ENCODE assay signal across 28 cellular contexts in the genomic region with DNA sequence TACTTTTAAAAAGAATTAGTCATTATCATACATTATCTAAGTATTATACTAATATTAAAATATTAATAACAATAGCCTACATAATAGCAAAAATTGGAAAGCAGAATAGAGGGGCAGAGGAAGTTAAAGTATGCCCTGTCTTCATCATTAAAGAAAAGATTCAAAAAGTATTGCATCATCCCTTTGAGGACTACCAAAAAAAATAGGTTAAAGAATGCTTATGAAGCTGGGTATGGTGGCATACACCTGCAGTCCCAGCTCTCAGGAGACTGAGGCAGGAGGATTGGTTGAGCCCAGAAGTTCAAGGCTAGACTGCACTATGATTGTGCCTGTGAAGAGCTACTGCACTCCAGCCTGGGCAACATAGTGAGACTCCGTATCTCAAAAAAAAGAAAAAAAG.
DNase-seq lines count a peak whose midpoint lies in the region; ATAC-seq, FAIRE-seq and TF ChIP-seq lines count a peak whose summit lies in the region.
"Had no signal": no experiment of that assay in that cellular context is flagged by ENCODE, and none has a peak within 500 bp of the region (broad histone marks: within the 10 kb centered on the region; RNA-seq: fewer than 3 reads in every experiment).

No MANE protein-coding gene starts in this region.

- H3K36me3 ChIP-seq in HepG2 (replicated peaks in 1 of 2; ENCODE audit: control insufficient read depth in 1 of 2, insufficient read depth in 2 of 2, low read length in 2 of 2) (peaks cover 5 to 6% of the 10 kb centered on the region in 2 experiments; a peak in 1 of 5 replicates), right lobe of liver (no peaks in the 10 kb centered on the region), K562 (ENCODE audit: control insufficient read depth, insufficient read depth, low read length) (no peaks in the 10 kb centered on the region)
- H3K36me3 ChIP-seq: BLaER1 treated with 17β-estradiol and CSF1 and Interleukin-3, amounts not matched to agents 10 nM and 100 nM had no signal

- no peak for TF ChIP-seq CTCF in HepG2 (CRISPR knock-in tag; IDR thresholded peaks at IDR 0.05)
- no peak for TF ChIP-seq CTCF in right lobe of liver (IDR thresholded peaks at IDR 0.05)
- TF ChIP-seq CTCF in K562 (IDR thresholded peaks at IDR 0.05 in 2 of 3, conservative IDR thresholded peaks at IDR 0.05 in 1 of 3; ENCODE audit: insufficient read depth in 2 of 3, low read depth in 1 of 3, low read length in 3 of 3), result no peak
- no peak for TF ChIP-seq CTCF in progenitor cell of endocrine pancreas (IDR thresholded peaks at IDR 0.05; ENCODE audit: unreplicated experiment)

- no peak for ATAC-seq in HepG2
- ATAC-seq in right lobe of liver, result no peak
- ATAC-seq in K562, result no peak
- ATAC-seq in stimulated activated naive B cell treated with anti-CD40 and anti-IgM and Interleukin-4, amounts not matched to agents 10 μg/mL and 1 μg/mL and 100 μg/mL, for 72 hours (replicated peaks), result no peak
- ATAC-seq: A549; CD8-positive, alpha-beta T cell; GM12878 had no signal

- H3K4me3 ChIP-seq in HepG2 (replicated peaks in 1 of 3; ENCODE audit: insufficient read depth in 1 of 3, low read depth in 2 of 3, low read length in 3 of 3) (no peak overlapping the region), right lobe of liver (no peak overlapping the region), K562 (no peak overlapping the region)
- H3K4me3 ChIP-seq: A549; BLaER1 treated with 17β-estradiol and CSF1 and Interleukin-3, amounts not matched to agents 10 nM and 100 nM; GM12878 had no signal

- H3K4me1 ChIP-seq in HepG2 (ENCODE audit: insufficient read depth, low read length) (no peaks in the 10 kb centered on the region), right lobe of liver (no peaks in the 10 kb centered on the region), K562 (replicated peaks in 1 of 2; ENCODE audit: control insufficient read depth in 2 of 2, insufficient read depth in 2 of 2, low read length in 2 of 2) (no peaks in the 10 kb centered on the region)
- H3K4me1 ChIP-seq: A549; BLaER1 treated with 17β-estradiol and CSF1 and Interleukin-3, amounts not matched to agents 10 nM and 100 nM had no signal

- H3K27ac ChIP-seq in HepG2 (ENCODE audit: extremely low read length, insufficient read depth, low read length) (no peak overlapping the region), right lobe of liver (no peak overlapping the region), K562 (ENCODE audit: extremely low read depth, low read depth, low read length) (no peak overlapping the region)
- H3K27ac ChIP-seq: 22Rv1; A549; BLaER1 treated with 17β-estradiol and CSF1 and Interleukin-3, amounts not matched to agents 10 nM and 100 nM; C4-2B had no signal

- in situ Hi-C loops in HepG2 (cut with HindIII; ENCODE audit: extremely low pct_ligation_motif_present, low pct_unique_long_range_greater_than_20kb), result no loop called here
- in situ Hi-C loops in K562 (cut with MboI), result no loop called here

- no TSS peak for BruUV-seq in HepG2 (replicated peaks; lab: Mats Ljungman, UMichigan)
- no TSS peak for BruUV-seq in K562 (replicated peaks; lab: Mats Ljungman, UMichigan)

- H3K9me3 Mint-ChIP-seq in progenitor cell of endocrine pancreas (ENCODE audit: low read depth), result peaks cover 5% of the 10 kb centered on the region
- no peaks in the 10 kb centered on the region for H3K9me3 Mint-ChIP-seq in stimulated activated naive B cell treated with anti-CD40 and anti-IgM and Interleukin-4, amounts not matched to agents 10 μg/mL and 1 μg/mL and 100 μg/mL, for 72 hours
- H3K9me3 Mint-ChIP-seq: CD4-positive, alpha-beta T cell; CD8-positive, alpha-beta T cell had no signal

- 95% methylated on average over 1 of the region's 1 CpG for WGBS in HepG2 (ENCODE audit: low lambda C conversion rate)
- WGBS in right lobe of liver (ENCODE audit: insufficient coverage, low coverage, low lambda C conversion rate, missing lambda C conversion rate), result no CpG with 5 or more reads among the region's 1 CpG
- WGBS in K562 (ENCODE audit: insufficient coverage, low coverage, missing lambda C conversion rate), result 0% methylated on average over 1 of the region's 1 CpG

- TF ChIP-seq RAD21 in HepG2 (CRISPR knock-in tag; IDR thresholded peaks at IDR 0.05), result no peak
- TF ChIP-seq RAD21 in K562 (CRISPR knock-in tag; conservative IDR thresholded peaks at IDR 0.05 in 1 of 2, IDR thresholded peaks at IDR 0.05 in 1 of 2), result no peak

- H3K27me3 ChIP-seq in HepG2 (ENCODE audit: control insufficient read depth in 1 of 2, insufficient read depth in 2 of 2, low read length in 2 of 2) (no peaks in the 10 kb centered on the region), right lobe of liver (no peaks in the 10 kb centered on the region), K562 (ENCODE audit: control insufficient read depth in 2 of 2, insufficient read depth in 2 of 2, low read length in 2 of 2) (peaks cover 13 to 16% of the 10 kb centered on the region in 2 experiments; a peak in 4 of 5 replicates)
- H3K27me3 ChIP-seq: BLaER1 treated with 17β-estradiol and CSF1 and Interleukin-3, amounts not matched to agents 10 nM and 100 nM had no signal

- H3K4me3 Mint-ChIP-seq in progenitor cell of endocrine pancreas (ENCODE audit: low read depth), result no peak overlapping the region
- H3K4me3 Mint-ChIP-seq in stimulated activated naive B cell treated with anti-CD40 and anti-IgM and Interleukin-4, amounts not matched to agents 10 μg/mL and 1 μg/mL and 100 μg/mL, for 72 hours, result no peak overlapping the region
- H3K4me3 Mint-ChIP-seq: B cell; CD4-positive, alpha-beta T cell; CD8-positive, alpha-beta T cell had no signal

- TF ChIP-seq EP300 in HepG2 (IDR thresholded peaks at IDR 0.05; ENCODE audit: low read depth in 2 of 2, low read length in 2 of 2), result no peak
- no peak for TF ChIP-seq EP300 in HepG2 (CRISPR knock-in tag; IDR thresholded peaks at IDR 0.05; ENCODE audit: borderline replicate concordance)
- TF ChIP-seq EP300 in K562 (IDR thresholded peaks at IDR 0.05; ENCODE audit: low read length), result no peak

- H4K20me1 ChIP-seq in HepG2 (ENCODE audit: insufficient read depth, low read length) (no peaks in the 10 kb centered on the region), K562 (replicated peaks; ENCODE audit: control insufficient read depth, insufficient read depth, low read length) (no peaks in the 10 kb centered on the region)
- H4K20me1 ChIP-seq: BLaER1 treated with 17β-estradiol and CSF1 and Interleukin-3, amounts not matched to agents 10 nM and 100 nM had no signal

- H3K9ac ChIP-seq in HepG2 (ENCODE audit: insufficient read depth, low read depth, low read length) (no peak overlapping the region), K562 (ENCODE audit: insufficient read depth in 1 of 2, low read depth in 2 of 2, low read length in 2 of 2) (no peak overlapping the region)
- H3K9ac ChIP-seq: BLaER1 treated with 17β-estradiol and CSF1 and Interleukin-3, amounts not matched to agents 10 nM and 100 nM had no signal

- POLR2A ChIA-PET in HepG2 (lab: Yijun Ruan, JAX) (no interaction called here), K562 (lab: Yijun Ruan, JAX) (interaction anchor here (0.6 kb wide), 1 partner anchor 13 kb away, joined by 4 read pairs; no protein-coding TSS in a partner anchor)

- H3K4me1 Mint-ChIP-seq in progenitor cell of endocrine pancreas (ENCODE audit: low read depth), result peaks cover 7% of the 10 kb centered on the region
- peaks cover 6 to 17% of the 10 kb centered on the region in 2 donors for H3K4me1 Mint-ChIP-seq in stimulated activated naive B cell treated with anti-CD40 and anti-IgM and Interleukin-4, amounts not matched to agents 10 μg/mL and 1 μg/mL and 100 μg/mL, for 72 hours

- H2AFZ ChIP-seq in HepG2 (ENCODE audit: low read length) (no peak overlapping the region), K562 (ENCODE audit: low read depth, low read length) (no peak overlapping the region)

- H3K79me2 ChIP-seq in HepG2 (ENCODE audit: insufficient read depth, low read length) (no peaks in the 10 kb centered on the region), K562 (ENCODE audit: control insufficient read depth, insufficient read depth, low read length) (no peaks in the 10 kb centered on the region)

- no peaks in the 10 kb centered on the region for H3K9me1 ChIP-seq in K562 (ENCODE audit: control insufficient read depth, insufficient read depth, low read length)

- H3K27ac Mint-ChIP-seq in progenitor cell of endocrine pancreas, result peak overlapping the region; percentile 25
- peak overlapping the region; percentile 78 for H3K27ac Mint-ChIP-seq in stimulated activated naive B cell treated with anti-CD40 and anti-IgM and Interleukin-4, amounts not matched to agents 10 μg/mL and 1 μg/mL and 100 μg/mL, for 72 hours
- H3K27ac Mint-ChIP-seq: B cell; CD4-positive, alpha-beta T cell; CD8-positive, alpha-beta T cell had no signal

- no peak for DNase-seq in HepG2 (ENCODE audit: low spot score)
- no peak for DNase-seq in right lobe of liver
- DNase-seq in K562 (ENCODE audit: extremely low read depth in 1 of 4, low spot score in 3 of 4), result no peak
- no peak for DNase-seq in progenitor cell of endocrine pancreas (ENCODE audit: low spot score, unreplicated experiment)
- DNase-seq in stimulated activated naive B cell treated with anti-CD40 and anti-IgM and Interleukin-4, amounts not matched to agents 10 μg/mL and 1 μg/mL and 100 μg/mL, for 72 hours, result no peak
- DNase-seq in HT-29 (ENCODE audit: low spot score), result no peak
- no peak for DNase-seq in stimulated activated CD4-positive, alpha-beta T cell treated with anti-CD3 and anti-CD28 coated beads, Interleukin-1b, Interleukin-23, amount 100 ng/mL, for 48 hours
- DNase-seq in activated CD8-positive, alpha-beta memory T cell treated with anti-CD3 and anti-CD28 coated beads, Interleukin-2, amount 50 U/mL, for 4 hours, result no peak
- DNase-seq: AML-193; Caco-2; Calu3; CD4-positive, alpha-beta T cell; CD8-positive, alpha-beta T cell; DMS 273 treated with DMSO at 0.1 percent for 48 hours; DMS153; DMS53; DMS79; DND-41; EL; GDM1 had no signal

- H3K27me3 Mint-ChIP-seq in progenitor cell of endocrine pancreas, result no peaks in the 10 kb centered on the region
- no peaks in the 10 kb centered on the region for H3K27me3 Mint-ChIP-seq in stimulated activated naive B cell treated with anti-CD40 and anti-IgM and Interleukin-4, amounts not matched to agents 10 μg/mL and 1 μg/mL and 100 μg/mL, for 72 hours
- H3K27me3 Mint-ChIP-seq: B cell; CD4-positive, alpha-beta T cell had no signal

- CTCF ChIA-PET in HepG2 (lab: Yijun Ruan, JAX; ENCODE audit: low intra/inter-chr PET ratio, low total read pairs) (no interaction called here), K562 (lab: Yijun Ruan, JAX; ENCODE audit: low intra/inter-chr PET ratio) (no interaction called here)

- no peak overlapping the region for H3K4me2 ChIP-seq in HepG2 (ENCODE audit: low read depth, low read length)
- no peak overlapping the region for H3K4me2 ChIP-seq in K562 (ENCODE audit: insufficient read depth, low read length)
- H3K4me2 ChIP-seq: A549; BLaER1 treated with 17β-estradiol and CSF1 and Interleukin-3, amounts not matched to agents 10 nM and 100 nM had no signal

- TF ChIP-seq POLR2A in HepG2 (IDR thresholded peaks at IDR 0.05; ENCODE audit: insufficient read depth in 1 of 2, low read depth in 2 of 2, low read length in 2 of 2) (no peak), right lobe of liver (IDR thresholded peaks at IDR 0.05) (no peak), K562 (conservative IDR thresholded peaks at IDR 0.05) (no peak)

- no peaks in the 10 kb centered on the region for H3K36me3 Mint-ChIP-seq in progenitor cell of endocrine pancreas (ENCODE audit: insufficient read depth)
- H3K36me3 Mint-ChIP-seq in stimulated activated naive B cell treated with anti-CD40 and anti-IgM and Interleukin-4, amounts not matched to agents 10 μg/mL and 1 μg/mL and 100 μg/mL, for 72 hours, result peaks cover 45 to 57% of the 10 kb centered on the region in 2 donors
- H3K36me3 Mint-ChIP-seq: CD8-positive, alpha-beta T cell had no signal

- FAIRE-seq in HepG2 (lab: Jason Lieb, UNC) (no peak), K562 (lab: Jason Lieb, UNC) (no peak)
- FAIRE-seq: A549, GM12878, GM12892, GM18507 had no signal

- intact Hi-C loops in HepG2 (cut with micrococcal nuclease; ENCODE audit: unreplicated experiment), result no loop called here
- intact Hi-C loops in right lobe of liver (cut with DNase I), result no loop called here
- intact Hi-C loops in K562 (cut with micrococcal nuclease), result no loop called here

- H3K9me3 ChIP-seq in HepG2 (ENCODE audit: low read length) (no peaks in the 10 kb centered on the region), right lobe of liver (no peaks in the 10 kb centered on the region), K562 (replicated peaks; ENCODE audit: control insufficient read depth, insufficient read depth, low read depth, low read length) (no peaks in the 10 kb centered on the region)
- H3K9me3 ChIP-seq: A549; BLaER1 treated with 17β-estradiol and CSF1 and Interleukin-3, amounts not matched to agents 10 nM and 100 nM; Caco-2 had no signal
